ENCODE assay signal across 1 cellular context in genomic region chr1:220813013-220813412, GRCh38.
TF ChIP-seq lines count a peak whose summit lies in the region.

No MANE protein-coding gene starts in this region.

TF ChIP-seq in WTC11, 78 proteins besides CTCF, POLR2A, EP300 and RAD21 (continued from another document):
- no peak for TF ChIP-seq SP1 (CRISPR knock-in tag; conservative IDR thresholded peaks at IDR 0.05)
- TF ChIP-seq SMAD3 (CRISPR knock-in tag; IDR thresholded peaks at IDR 0.05; ENCODE audit: borderline replicate concordance): no peak
- no peak for TF ChIP-seq ATF6 (CRISPR knock-in tag; IDR thresholded peaks at IDR 0.05)
- TF ChIP-seq ZNF263 (CRISPR knock-in tag; IDR thresholded peaks at IDR 0.05; ENCODE audit: low read depth): no peak
- no peak for TF ChIP-seq KAT7 (CRISPR knock-in tag; IDR thresholded peaks at IDR 0.05; ENCODE audit: borderline replicate concordance)
